Comparison of ENCODE assay signal across 1 cellular context in the genomic region with DNA sequence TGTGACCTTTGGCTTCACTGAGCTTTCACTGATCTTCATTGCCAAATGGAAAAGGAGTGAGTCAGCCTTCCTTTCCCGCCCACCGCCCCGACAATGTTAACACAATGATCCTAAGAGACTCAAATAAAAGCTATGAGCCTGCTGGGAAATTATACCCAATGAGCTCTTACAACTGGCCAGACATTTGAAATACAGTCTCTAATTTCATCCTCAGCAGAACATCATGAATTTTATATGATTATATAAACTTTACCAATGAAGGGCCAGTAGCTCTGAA.
TF ChIP-seq lines count a peak whose summit lies in the region.

No MANE protein-coding gene starts in this region.

TF ChIP-seq in HepG2, 621 proteins besides CTCF, POLR2A, EP300 and RAD21 (continued from another document):
- TF ChIP-seq, protein P1, sequence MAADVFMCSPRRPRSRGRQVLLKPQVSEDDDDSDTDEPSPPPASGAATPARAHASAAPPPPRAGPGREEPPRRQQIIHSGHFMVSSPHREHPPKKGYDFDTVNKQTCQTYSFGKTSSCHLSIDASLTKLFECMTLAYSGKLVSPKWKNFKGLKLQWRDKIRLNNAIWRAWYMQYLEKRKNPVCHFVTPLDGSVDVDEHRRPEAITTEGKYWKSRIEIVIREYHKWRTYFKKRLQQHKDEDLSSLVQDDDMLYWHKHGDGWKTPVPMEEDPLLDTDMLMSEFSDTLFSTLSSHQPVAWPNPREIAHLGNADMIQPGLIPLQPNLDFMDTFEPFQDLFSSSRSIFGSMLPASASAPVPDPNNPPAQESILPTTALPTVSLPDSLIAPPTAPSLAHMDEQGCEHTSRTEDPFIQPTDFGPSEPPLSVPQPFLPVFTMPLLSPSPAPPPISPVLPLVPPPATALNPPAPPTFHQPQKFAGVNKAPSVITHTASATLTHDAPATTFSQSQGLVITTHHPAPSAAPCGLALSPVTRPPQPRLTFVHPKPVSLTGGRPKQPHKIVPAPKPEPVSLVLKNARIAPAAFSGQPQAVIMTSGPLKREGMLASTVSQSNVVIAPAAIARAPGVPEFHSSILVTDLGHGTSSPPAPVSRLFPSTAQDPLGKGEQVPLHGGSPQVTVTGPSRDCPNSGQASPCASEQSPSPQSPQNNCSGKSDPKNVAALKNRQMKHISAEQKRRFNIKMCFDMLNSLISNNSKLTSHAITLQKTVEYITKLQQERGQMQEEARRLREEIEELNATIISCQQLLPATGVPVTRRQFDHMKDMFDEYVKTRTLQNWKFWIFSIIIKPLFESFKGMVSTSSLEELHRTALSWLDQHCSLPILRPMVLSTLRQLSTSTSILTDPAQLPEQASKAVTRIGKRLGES (CRISPR knock-in tag; IDR thresholded peaks at IDR 0.05; ENCODE audit: borderline replicate concordance): no peak
- TF ChIP-seq SOX13 (IDR thresholded peaks at IDR 0.05): no peak
- 0 out of 4 replicates have a peak, but pooled peaks of 1 of the 2 experiments have one; percentile 34 for TF ChIP-seq SOX13 (CRISPR knock-in tag; conservative IDR thresholded peaks at IDR 0.05 in 1 of 2, IDR thresholded peaks at IDR 0.05 in 1 of 2)
- no peak for TF ChIP-seq ZSCAN21 (CRISPR knock-in tag; IDR thresholded peaks at IDR 0.05; ENCODE audit: borderline replicate concordance)
- TF ChIP-seq ESRRA (CRISPR knock-in tag; IDR thresholded peaks at IDR 0.05; ENCODE audit: low read depth): no peak
- TF ChIP-seq ZNF530 (CRISPR knock-in tag; IDR thresholded peaks at IDR 0.05; ENCODE audit: low read depth): no peak
- TF ChIP-seq, protein P2, sequence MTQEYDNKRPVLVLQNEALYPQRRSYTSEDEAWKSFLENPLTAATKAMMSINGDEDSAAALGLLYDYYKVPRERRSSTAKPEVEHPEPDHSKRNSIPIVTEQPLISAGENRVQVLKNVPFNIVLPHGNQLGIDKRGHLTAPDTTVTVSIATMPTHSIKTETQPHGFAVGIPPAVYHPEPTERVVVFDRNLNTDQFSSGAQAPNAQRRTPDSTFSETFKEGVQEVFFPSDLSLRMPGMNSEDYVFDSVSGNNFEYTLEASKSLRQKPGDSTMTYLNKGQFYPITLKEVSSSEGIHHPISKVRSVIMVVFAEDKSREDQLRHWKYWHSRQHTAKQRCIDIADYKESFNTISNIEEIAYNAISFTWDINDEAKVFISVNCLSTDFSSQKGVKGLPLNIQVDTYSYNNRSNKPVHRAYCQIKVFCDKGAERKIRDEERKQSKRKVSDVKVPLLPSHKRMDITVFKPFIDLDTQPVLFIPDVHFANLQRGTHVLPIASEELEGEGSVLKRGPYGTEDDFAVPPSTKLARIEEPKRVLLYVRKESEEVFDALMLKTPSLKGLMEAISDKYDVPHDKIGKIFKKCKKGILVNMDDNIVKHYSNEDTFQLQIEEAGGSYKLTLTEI (CRISPR knock-in tag; conservative IDR thresholded peaks at IDR 0.05): no peak
- TF ChIP-seq ZFP41 (CRISPR knock-in tag; IDR thresholded peaks at IDR 0.05; ENCODE audit: borderline replicate concordance): no peak
- no peak for TF ChIP-seq MTF1 (CRISPR knock-in tag; IDR thresholded peaks at IDR 0.05)
- TF ChIP-seq, protein P3, sequence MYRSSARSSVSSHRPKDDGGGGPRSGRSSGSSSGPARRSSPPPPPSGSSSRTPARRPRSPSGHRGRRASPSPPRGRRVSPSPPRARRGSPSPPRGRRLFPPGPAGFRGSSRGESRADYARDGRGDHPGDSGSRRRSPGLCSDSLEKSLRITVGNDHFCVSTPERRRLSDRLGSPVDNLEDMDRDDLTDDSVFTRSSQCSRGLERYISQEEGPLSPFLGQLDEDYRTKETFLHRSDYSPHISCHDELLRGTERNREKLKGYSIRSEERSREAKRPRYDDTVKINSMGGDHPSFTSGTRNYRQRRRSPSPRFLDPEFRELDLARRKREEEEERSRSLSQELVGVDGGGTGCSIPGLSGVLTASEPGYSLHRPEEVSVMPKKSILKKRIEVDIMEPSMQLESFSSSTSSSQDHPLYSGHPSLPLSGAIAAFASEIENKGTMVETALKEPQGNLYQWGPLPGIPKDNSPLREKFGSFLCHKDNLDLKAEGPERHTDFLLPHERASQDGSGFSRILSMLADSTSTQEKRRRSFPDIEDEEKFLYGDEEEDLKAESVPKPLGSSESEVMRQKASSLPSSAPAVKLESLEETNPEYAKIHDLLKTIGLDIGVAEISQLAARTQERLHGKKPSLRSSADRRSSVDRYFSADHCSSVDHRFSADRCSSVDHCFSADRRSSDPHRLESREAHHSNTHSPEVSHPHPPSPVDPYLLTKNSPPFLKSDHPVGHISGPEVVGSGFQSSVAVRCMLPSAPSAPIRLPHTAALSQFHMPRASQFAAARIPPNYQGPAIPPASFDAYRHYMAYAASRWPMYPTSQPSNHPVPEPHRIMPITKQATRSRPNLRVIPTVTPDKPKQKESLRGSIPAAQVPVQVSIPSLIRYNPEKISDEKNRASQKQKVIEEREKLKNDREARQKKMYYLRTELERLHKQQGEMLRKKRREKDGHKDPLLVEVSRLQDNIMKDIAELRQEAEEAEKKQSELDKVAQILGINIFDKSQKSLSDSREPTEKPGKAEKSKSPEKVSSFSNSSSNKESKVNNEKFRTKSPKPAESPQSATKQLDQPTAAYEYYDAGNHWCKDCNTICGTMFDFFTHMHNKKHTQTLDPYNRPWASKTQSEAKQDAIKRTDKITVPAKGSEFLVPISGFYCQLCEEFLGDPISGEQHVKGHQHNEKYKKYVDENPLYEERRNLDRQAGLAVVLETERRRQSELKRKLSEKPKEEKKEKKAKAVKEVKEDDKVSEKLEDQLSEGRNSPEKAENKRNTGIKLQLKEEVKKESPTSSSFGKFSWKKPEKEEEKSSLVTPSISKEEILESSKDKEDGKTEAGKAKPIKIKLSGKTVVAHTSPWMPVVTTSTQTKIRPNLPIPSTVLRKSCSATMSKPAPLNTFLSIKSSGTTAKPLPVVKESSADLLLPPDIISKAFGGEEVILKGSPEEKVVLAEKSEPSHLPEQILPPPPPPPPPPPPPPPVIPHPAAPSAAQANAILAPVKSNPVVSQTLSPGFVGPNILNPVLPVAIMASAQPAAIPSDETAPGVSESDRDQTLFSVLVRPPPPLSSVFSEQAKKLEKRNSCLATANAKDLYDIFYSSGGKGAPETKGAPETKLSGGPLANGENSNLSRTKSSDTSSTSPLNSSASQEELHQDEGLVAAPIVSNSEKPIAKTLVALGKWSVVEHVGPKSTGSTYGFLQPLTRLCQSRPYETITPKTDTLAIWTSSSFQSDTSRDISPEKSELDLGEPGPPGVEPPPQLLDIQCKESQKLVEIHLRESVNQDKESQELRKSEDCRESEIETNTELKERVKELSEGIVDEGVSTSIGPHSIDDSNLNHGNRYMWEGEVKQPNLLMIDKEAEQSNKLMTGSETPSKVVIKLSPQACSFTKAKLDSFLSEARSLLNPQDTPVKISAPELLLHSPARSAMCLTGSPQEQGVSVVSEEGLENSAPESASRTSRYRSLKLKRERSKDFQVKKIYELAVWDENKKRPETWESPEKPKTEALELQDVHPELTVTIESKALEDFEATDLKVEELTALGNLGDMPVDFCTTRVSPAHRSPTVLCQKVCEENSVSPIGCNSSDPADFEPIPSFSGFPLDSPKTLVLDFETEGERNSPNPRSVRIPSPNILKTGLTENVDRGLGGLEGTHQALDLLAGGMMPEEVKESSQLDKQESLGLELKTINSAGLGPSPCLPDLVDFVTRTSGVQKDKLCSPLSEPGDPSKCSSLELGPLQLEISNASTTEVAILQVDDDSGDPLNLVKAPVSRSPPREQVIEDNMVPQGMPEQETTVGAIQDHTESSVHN (CRISPR knock-in tag; IDR thresholded peaks at IDR 0.05): no peak
- no peak for TF ChIP-seq RFX3 (CRISPR knock-in tag; IDR thresholded peaks at IDR 0.05)
- TF ChIP-seq ZNF329 (CRISPR knock-in tag; IDR thresholded peaks at IDR 0.05; ENCODE audit: low read depth): no peak
- no peak for TF ChIP-seq ZNF235 (CRISPR knock-in tag; IDR thresholded peaks at IDR 0.05; ENCODE audit: borderline replicate concordance)
- no peak for TF ChIP-seq ZKSCAN5 (CRISPR knock-in tag; IDR thresholded peaks at IDR 0.05)
- TF ChIP-seq GATAD2A (CRISPR knock-in tag; IDR thresholded peaks at IDR 0.05): no peak
- no peak for TF ChIP-seq ZNF264 (CRISPR knock-in tag; IDR thresholded peaks at IDR 0.05)
- TF ChIP-seq ZEB1 (IDR thresholded peaks at IDR 0.05; ENCODE audit: insufficient replicate concordance, low read depth): no peak
- TF ChIP-seq SNAI1 (CRISPR knock-in tag; IDR thresholded peaks at IDR 0.05; ENCODE audit: borderline replicate concordance): no peak
- TF ChIP-seq SOX5 (CRISPR knock-in tag; IDR thresholded peaks at IDR 0.05; ENCODE audit: borderline replicate concordance): peak; percentile 36; the same call in 1 of the 2 replicates
